In the genomic region with DNA sequence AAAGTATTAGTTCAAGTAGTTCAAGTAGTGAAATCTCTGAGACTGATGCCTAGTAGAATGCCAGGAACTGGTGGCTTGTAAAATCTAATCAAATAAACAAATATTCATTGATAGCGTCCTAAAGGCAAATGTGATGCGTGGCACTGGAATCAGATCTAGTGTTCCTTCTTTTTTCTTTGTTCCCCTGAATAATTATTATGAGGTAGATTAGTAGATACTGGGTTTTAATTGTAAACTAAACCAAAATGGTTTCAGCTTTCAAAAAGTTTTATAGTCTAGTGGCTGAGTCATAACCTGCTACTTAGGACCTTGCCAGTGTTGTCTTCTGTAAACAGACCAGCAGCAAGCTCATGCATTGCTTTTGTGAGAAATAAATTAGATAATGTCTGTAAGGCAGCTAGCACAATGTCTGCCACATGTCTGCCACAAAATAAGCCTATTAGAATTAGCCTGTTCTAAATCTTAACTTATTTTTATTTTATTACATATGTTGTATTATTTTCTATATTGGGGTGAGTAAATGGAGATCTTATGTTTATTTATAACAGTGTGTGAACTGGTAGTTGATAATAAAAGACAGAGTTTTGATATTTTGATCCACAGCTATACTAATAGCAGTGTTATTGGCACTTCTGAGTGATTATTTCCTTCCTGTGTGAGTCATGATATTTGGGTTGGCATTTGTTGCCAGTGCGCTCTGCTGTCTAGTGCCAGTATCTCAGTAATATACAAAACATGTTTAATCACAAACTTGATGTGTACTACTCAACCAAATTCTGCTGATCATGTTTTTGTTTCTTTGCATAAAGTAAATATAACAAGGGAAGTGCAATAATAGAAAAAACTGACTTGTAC, we compare ENCODE assay signal across 8 cellular contexts.
A peak's percentile ranks its signal among the peaks of the same experiment; 100 is the strongest.
DNase-seq lines count a peak whose midpoint lies in the region; ATAC-seq and TF ChIP-seq lines count a peak whose summit lies in the region.
"Had no signal": no experiment of that assay in that cellular context is flagged by ENCODE, and none has a peak within 500 bp of the region (broad histone marks: within the 10 kb centered on the region; RNA-seq: fewer than 3 reads in every experiment).

No MANE protein-coding gene starts in this region.

- H2AFZ ChIP-seq in GM23248, result no peak overlapping the region

- no peaks in the 10 kb centered on the region for H3K9me2 ChIP-seq in GM23248 (ENCODE audit: insufficient read depth)

- no peak overlapping the region for H3K27ac Mint-ChIP-seq in stimulated activated memory B cell treated with anti-CD40 and anti-IgM and Interleukin-4, amounts not matched to agents 10 μg/mL and 1 μg/mL and 100 μg/mL, for 72 hours
- H3K27ac Mint-ChIP-seq: T-cell had no signal

- no peak overlapping the region for H3K4me3 ChIP-seq in GM23248
- no peak overlapping the region for H3K4me3 ChIP-seq in epithelial cell of esophagus (ENCODE audit: low read length)
- H3K4me3 ChIP-seq in gastrocnemius medialis, result no peak overlapping the region

- H3K79me2 ChIP-seq in GM23248 (ENCODE audit: insufficient read depth), result peaks cover 2% of the 10 kb centered on the region; the same call in 1 of the 2 replicates

- peak overlapping the region; percentile 20 for H3K4me2 ChIP-seq in GM23248 (ENCODE audit: unreplicated experiment)

- H4K20me1 ChIP-seq in GM23248 (ENCODE audit: insufficient read depth), result no peaks in the 10 kb centered on the region

- H3K36me3 Mint-ChIP-seq in stimulated activated memory B cell treated with anti-CD40 and anti-IgM and Interleukin-4, amounts not matched to agents 10 μg/mL and 1 μg/mL and 100 μg/mL, for 72 hours, result peaks cover 58% of the 10 kb centered on the region

- H3K9ac ChIP-seq in GM23248, result no peak overlapping the region

- WGBS in GM23248 (ENCODE audit: low coverage in 1 of 2, low lambda C conversion rate in 2 of 2, missing lambda C conversion rate in 2 of 2), 2 experiments, result 71 to 81% methylated on average over 3 of the region's 3 CpGs

- peak; percentile 56 to 66 for ATAC-seq in gastrocnemius medialis
- no peak for ATAC-seq in GM21723 (IDR thresholded peaks at IDR 0.05; ENCODE audit: unreplicated experiment)
- no peak for ATAC-seq in stimulated activated memory B cell treated with anti-CD40 and anti-IgM and Interleukin-4, amounts not matched to agents 10 μg/mL and 1 μg/mL and 100 μg/mL, for 72 hours

- peaks cover 5% of the 10 kb centered on the region for H3K4me1 Mint-ChIP-seq in stimulated activated memory B cell treated with anti-CD40 and anti-IgM and Interleukin-4, amounts not matched to agents 10 μg/mL and 1 μg/mL and 100 μg/mL, for 72 hours

- H3K27ac ChIP-seq in GM23248, result no peak overlapping the region
- peak overlapping the region in 1 of 4 donors; percentile 42 for H3K27ac ChIP-seq in gastrocnemius medialis

- H3K4me3 Mint-ChIP-seq in stimulated activated memory B cell treated with anti-CD40 and anti-IgM and Interleukin-4, amounts not matched to agents 10 μg/mL and 1 μg/mL and 100 μg/mL, for 72 hours, result no peak overlapping the region
- H3K4me3 Mint-ChIP-seq: T-cell had no signal

- TF ChIP-seq CTCF in epithelial cell of esophagus (IDR thresholded peaks at IDR 0.05; ENCODE audit: insufficient read depth, low read depth, low read length, missing control alignments) (no peak), gastrocnemius medialis (IDR thresholded peaks at IDR 0.05 in 4 of 5, conservative IDR thresholded peaks at IDR 0.05 in 1 of 5) (no peak)

- H3K27me3 ChIP-seq in GM23248 (replicated peaks; ENCODE audit: insufficient read depth) (no peaks in the 10 kb centered on the region), gastrocnemius medialis (no peaks in the 10 kb centered on the region)

- no peaks in the 10 kb centered on the region for H3K9me3 ChIP-seq in GM23248 (ENCODE audit: low read depth)
- no peaks in the 10 kb centered on the region for H3K9me3 ChIP-seq in gastrocnemius medialis

- no peak for TF ChIP-seq POLR2A in gastrocnemius medialis (IDR thresholded peaks at IDR 0.05)

- H3K4me1 ChIP-seq in GM23248 (ENCODE audit: insufficient read depth) (peaks cover 11% of the 10 kb centered on the region), gastrocnemius medialis (peaks cover 18% of the 10 kb centered on the region in 2 donors)

- peaks cover 18% of the 10 kb centered on the region for H3K9me3 Mint-ChIP-seq in stimulated activated memory B cell treated with anti-CD40 and anti-IgM and Interleukin-4, amounts not matched to agents 10 μg/mL and 1 μg/mL and 100 μg/mL, for 72 hours

- in situ Hi-C loops in GM23248 (cut with MboI), result no loop called here
- in situ Hi-C loops in gastrocnemius medialis (cut with MboI; ENCODE audit: low sequenced_read_pairs in 4 of 4), result no loop called here

- H3F3A ChIP-seq in GM23248 (ENCODE audit: insufficient read depth), result no peaks in the 10 kb centered on the region

- intact Hi-C loops in gastrocnemius medialis (cut with DNase I; ENCODE audit: low total_unique reads), result no loop called here

- H3K36me3 ChIP-seq in GM23248 (ENCODE audit: low read depth) (no peaks in the 10 kb centered on the region), gastrocnemius medialis (no peaks in the 10 kb centered on the region)

- H3K27me3 Mint-ChIP-seq in stimulated activated memory B cell treated with anti-CD40 and anti-IgM and Interleukin-4, amounts not matched to agents 10 μg/mL and 1 μg/mL and 100 μg/mL, for 72 hours, result no peaks in the 10 kb centered on the region
- H3K27me3 Mint-ChIP-seq: T-cell had no signal

- peak; percentile 72 for DNase-seq in GM23248
- DNase-seq in NCI-H510A treated with DMSO at 0.1 percent for 48 hours (lab: John Stamatoyannopoulos, UW), result peak; percentile 54
- peak; percentile 43 for DNase-seq in epithelial cell of esophagus (ENCODE audit: low read depth)
- DNase-seq in gastrocnemius medialis, result no peak
- no peak for DNase-seq in central memory CD4-positive, alpha-beta T cell
- DNase-seq: T-cell had no signal

Comparison
In these comparisons a context has a peak if more than half of its experiments do, and no peak if none do; other contexts are left out.
1. DNase-seq: peak in GM23248 (single experiment), NCI-H510A treated with DMSO at 0.1 percent for 48 hours (single experiment) and epithelial cell of esophagus (single experiment); none in gastrocnemius medialis (0 of 2) and central memory CD4-positive, alpha-beta T cell (single experiment).
2. ATAC-seq: peak in gastrocnemius medialis (2 of 2); none in GM21723 (single experiment) and stimulated activated memory B cell treated with anti-CD40 and anti-IgM and Interleukin-4, amounts not matched to agents 10 μg/mL and 1 μg/mL and 100 μg/mL, for 72 hours (single experiment).